ENCODE assay signal across 21 cellular contexts in genomic region chr3:45486136-45486535, GRCh38.
DNase-seq lines count a peak whose midpoint lies in the region; ATAC-seq and TF ChIP-seq lines count a peak whose summit lies in the region.
"Had no signal": no experiment of that assay in that cellular context is flagged by ENCODE, and none has a peak within 500 bp of the region (broad histone marks: within the 10 kb centered on the region; RNA-seq: fewer than 3 reads in every experiment).

No MANE protein-coding gene starts in this region.

- H3K36me3 Mint-ChIP-seq in HFFc6 (ENCODE audit: low read depth) (peaks cover 31% of the 10 kb centered on the region), natural killer cell (peaks cover 20% of the 10 kb centered on the region), CD14-positive monocyte (peaks cover 52 to 66% of the 10 kb centered on the region in 2 donors)

- H3K27me3 Mint-ChIP-seq in HFFc6 (ENCODE audit: insufficient read depth) (peaks cover 1% of the 10 kb centered on the region; the same call in 1 of the 2 replicates), natural killer cell (ENCODE audit: low read depth in 2 of 2) (no peaks in the 10 kb centered on the region), CD14-positive monocyte (ENCODE audit: low read depth in 3 of 3) (no peaks in the 10 kb centered on the region)
- H3K27me3 Mint-ChIP-seq: stimulated activated memory B cell treated with anti-CD40 and anti-IgM and Interleukin-4, amounts not matched to agents 10 μg/mL and 1 μg/mL and 100 μg/mL, for 72 hours had no signal

- peak overlapping the region; percentile 12; the same call in 1 of the 2 replicates for H3K4me3 Mint-ChIP-seq in HFFc6
- no peak overlapping the region for H3K4me3 Mint-ChIP-seq in natural killer cell
- H3K4me3 Mint-ChIP-seq in CD14-positive monocyte, result no peak overlapping the region
- H3K4me3 Mint-ChIP-seq: activated T-helper 1 cell treated with anti-CD3 and anti-CD28 coated beads, Interleukin-12 subunit alpha, Interleukin-12 subunit beta, Interleukin-2, Interleukin-4 antibody, amounts not matched to agents 30 ng/mL and 10 ng/mL and 1 ng/mL, durations not matched to agents 14 hours and 24 hours and 36 hours; stimulated activated memory B cell treated with anti-CD40 and anti-IgM and Interleukin-4, amounts not matched to agents 10 μg/mL and 1 μg/mL and 100 μg/mL, for 72 hours had no signal

- H3K36me3 ChIP-seq in spleen, result peaks cover 0 to 92% (median 34%) of the 10 kb centered on the region in 6 donors

- WGBS in spleen, 5 donors, result 73 to 84% (median 74%) methylated on average over 6 of the region's 6 CpGs

- no peaks in the 10 kb centered on the region for H3K4me1 ChIP-seq in spleen
- H3K4me1 ChIP-seq: body of pancreas had no signal

- H3K4me3 ChIP-seq in fibroblast of pulmonary artery (replicated peaks; ENCODE audit: low read depth, low read length) (no peak overlapping the region), spleen (no peak overlapping the region)
- H3K4me3 ChIP-seq: body of pancreas, coronary artery had no signal

- no peak for TF ChIP-seq POLR2A in spleen (IDR thresholded peaks at IDR 0.05)

- no peaks in the 10 kb centered on the region for H3K27me3 ChIP-seq in spleen (replicated peaks in 1 of 7)
- H3K27me3 ChIP-seq: body of pancreas had no signal

- H3K4me1 Mint-ChIP-seq in HFFc6 (ENCODE audit: low read depth) (peaks cover 40% of the 10 kb centered on the region), natural killer cell (no peaks in the 10 kb centered on the region), CD14-positive monocyte (no peaks in the 10 kb centered on the region)
- H3K4me1 Mint-ChIP-seq: stimulated activated memory B cell treated with anti-CD40 and anti-IgM and Interleukin-4, amounts not matched to agents 10 μg/mL and 1 μg/mL and 100 μg/mL, for 72 hours had no signal

- H3K9me3 ChIP-seq in spleen, result peaks cover 0 to 14% (median 7%) of the 10 kb centered on the region in 8 donors
- H3K9me3 ChIP-seq: body of pancreas had no signal

- TF ChIP-seq CTCF in HFFc6 (IDR thresholded peaks at IDR 0.05), result no peak
- no peak for TF ChIP-seq CTCF in fibroblast of pulmonary artery (IDR thresholded peaks at IDR 0.05; ENCODE audit: low read length, missing control alignments)
- no peak for TF ChIP-seq CTCF in spleen (IDR thresholded peaks at IDR 0.05 in 8 of 11, conservative IDR thresholded peaks at IDR 0.05 in 3 of 11)
- no peak for TF ChIP-seq CTCF in natural killer cell (IDR thresholded peaks at IDR 0.05)
- no peak for TF ChIP-seq CTCF in CD14-positive monocyte (IDR thresholded peaks at IDR 0.05)

- DNase-seq in HFFc6, result peak; percentile 25
- peak; percentile 63 for DNase-seq in amniotic epithelial cell (ENCODE audit: low read depth)
- peak; percentile 81 for DNase-seq in fibroblast of pulmonary artery (ENCODE audit: low read depth)
- DNase-seq in superior temporal gyrus (ENCODE audit: extremely low spot score), result peak; percentile 45
- no peak for DNase-seq in spleen
- DNase-seq in natural killer cell, result no peak
- DNase-seq in CD14-positive monocyte (ENCODE audit: low spot score), result no peak
- DNase-seq: activated CD4-positive, alpha-beta T cell treated with anti-CD3 and anti-CD28 coated beads for 1 hour; body of pancreas; DMS153; glutamatergic neuron; left ventricle myocardium superior; NCI-H1092 treated with DMSO at 0.1 percent for 48 hours; NCI-H2029 treated with DMSO at 0.1 percent for 48 hours; NCI-H446 treated with DMSO at 0.1 percent for 48 hours; right cardiac atrium; T-helper 9 cell had no signal

- intact Hi-C loops in spleen (cut with DNase I; ENCODE audit: low total_unique reads), result loop anchor here (10.0 kb wide), 1 partner anchor 431 kb away; no protein-coding TSS in a partner anchor
- intact Hi-C loops in natural killer cell (cut with micrococcal nuclease), result no loop called here
- intact Hi-C loops in CD14-positive monocyte (cut with micrococcal nuclease), result no loop called here

- ATAC-seq in natural killer cell, result no peak
- ATAC-seq: activated naive CD4-positive, alpha-beta T cell treated with anti-CD3 and anti-CD28 coated beads, Interleukin-2, amount 50 U/mL, for 72 hours; body of pancreas; left ventricle myocardium superior; right cardiac atrium; stimulated activated memory B cell treated with anti-CD40 and anti-IgM and Interleukin-4, amounts not matched to agents 10 μg/mL and 1 μg/mL and 100 μg/mL, for 72 hours had no signal

- peak overlapping the region; percentile 76 for H3K27ac Mint-ChIP-seq in HFFc6
- H3K27ac Mint-ChIP-seq in natural killer cell, result no peak overlapping the region
- no peak overlapping the region for H3K27ac Mint-ChIP-seq in CD14-positive monocyte
- H3K27ac Mint-ChIP-seq: activated naive CD4-positive, alpha-beta T cell treated with anti-CD3 and anti-CD28 coated beads, Interleukin-2, amount 50 U/mL, for 72 hours; activated T-helper 1 cell treated with anti-CD3 and anti-CD28 coated beads, Interleukin-12 subunit alpha, Interleukin-12 subunit beta, Interleukin-2, Interleukin-4 antibody, amounts not matched to agents 30 ng/mL and 10 ng/mL and 1 ng/mL, durations not matched to agents 14 hours and 24 hours and 36 hours; stimulated activated memory B cell treated with anti-CD40 and anti-IgM and Interleukin-4, amounts not matched to agents 10 μg/mL and 1 μg/mL and 100 μg/mL, for 72 hours had no signal

- no peak overlapping the region for H3K27ac ChIP-seq in spleen
- H3K27ac ChIP-seq: body of pancreas, coronary artery had no signal

- H3K9me3 Mint-ChIP-seq in HFFc6, result no peaks in the 10 kb centered on the region; the same call in none of the 2 replicates
- H3K9me3 Mint-ChIP-seq in natural killer cell, result no peaks in the 10 kb centered on the region
- H3K9me3 Mint-ChIP-seq in CD14-positive monocyte, result peaks cover 0 to 7% (median 4%) of the 10 kb centered on the region in 7 donors

Comparison
In these comparisons a context has a peak if more than half of its experiments do, and no peak if none do; other contexts are left out.
1. DNase-seq: peak in HFFc6 (single experiment), amniotic epithelial cell (single experiment), fibroblast of pulmonary artery (single experiment) and superior temporal gyrus (single experiment); none in spleen (single experiment), natural killer cell (single experiment) and CD14-positive monocyte (single experiment).